In genomic region chr3:122563717-122564025, GRCh38 we compare ENCODE assay signal across 8 cellular contexts. TPM values are rescaled to one million over a fixed set of nuclear protein-coding genes. Genes with fewer than 3 reads are reported as not detected.
A peak's percentile ranks its signal among the peaks of the same experiment; 100 is the strongest.
DNase-seq lines count a peak whose midpoint lies in the region; ATAC-seq and TF ChIP-seq lines count a peak whose summit lies in the region.

No MANE protein-coding gene starts in this region.

- peak overlapping the region; percentile 95 for H2AFZ ChIP-seq in neural progenitor cell (replicated peaks)

- H3K79me2 ChIP-seq in neural progenitor cell (ENCODE audit: low read depth), result no peaks in the 10 kb centered on the region

- peak; percentile 6 for ATAC-seq in CD4-positive, alpha-beta T cell (ENCODE audit: poor library complexity)
- ATAC-seq in HG02588 (IDR thresholded peaks at IDR 0.05; ENCODE audit: unreplicated experiment) (peak; percentile 6), GM18858 (IDR thresholded peaks at IDR 0.05; ENCODE audit: unreplicated experiment) (no peak)

- peak in 3 of 10 experiments; percentile 17 to 47 (median 22) for DNase-seq in CD4-positive, alpha-beta T cell
- DNase-seq in WERI-Rb-1 (no peak), esophagus muscularis mucosa (ENCODE audit: extremely low spot score) (no peak), neural progenitor cell (ENCODE audit: low spot score) (no peak), NCI-H1694 treated with DMSO at 0.1 percent for 48 hours (lab: John Stamatoyannopoulos, UW) (no peak), MV-4-11 (lab: John Stamatoyannopoulos, UW) (no peak)

- peaks cover 77% of the 10 kb centered on the region for H3K36me3 Mint-ChIP-seq in CD4-positive, alpha-beta T cell (ENCODE audit: low read depth)
- H3K36me3 Mint-ChIP-seq in neural progenitor cell, result no peaks in the 10 kb centered on the region

- H3K9me3 Mint-ChIP-seq in CD4-positive, alpha-beta T cell, result no peaks in the 10 kb centered on the region
- H3K9me3 Mint-ChIP-seq in neural progenitor cell, result no peaks in the 10 kb centered on the region

- peak overlapping the region; percentile 87 for H3K4me2 ChIP-seq in neural progenitor cell

- peak overlapping the region; percentile 89 for H3K27ac Mint-ChIP-seq in CD4-positive, alpha-beta T cell
- no peak overlapping the region for H3K27ac Mint-ChIP-seq in neural progenitor cell

- no peaks in the 10 kb centered on the region for H4K20me1 ChIP-seq in neural progenitor cell (ENCODE audit: low read depth)

- TF ChIP-seq POLR2A in esophagus muscularis mucosa (IDR thresholded peaks at IDR 0.05; ENCODE audit: low read depth), result no peak

- H3K27me3 Mint-ChIP-seq in CD4-positive, alpha-beta T cell, result no peaks in the 10 kb centered on the region
- H3K27me3 Mint-ChIP-seq in neural progenitor cell (ENCODE audit: insufficient read depth, low read depth), result peaks cover 11% of the 10 kb centered on the region

- H3K9ac ChIP-seq in neural progenitor cell, result no peak overlapping the region

- H3K4me1 Mint-ChIP-seq in CD4-positive, alpha-beta T cell (ENCODE audit: low read depth), result peaks cover 78% of the 10 kb centered on the region
- H3K4me1 Mint-ChIP-seq in neural progenitor cell, result peaks cover 12% of the 10 kb centered on the region

- peak overlapping the region; percentile 95 for H3K4me3 Mint-ChIP-seq in CD4-positive, alpha-beta T cell
- peak overlapping the region; percentile 79 for H3K4me3 Mint-ChIP-seq in neural progenitor cell

- H3K36me3 ChIP-seq in WERI-Rb-1 (peaks cover 3% of the 10 kb centered on the region; the same call in 1 of the 2 replicates), esophagus muscularis mucosa (peaks cover 0 to 37% (median 34%) of the 10 kb centered on the region in 4 donors), neural progenitor cell (no peaks in the 10 kb centered on the region)

- TF ChIP-seq EP300 in esophagus muscularis mucosa (IDR thresholded peaks at IDR 0.05), result no peak

- TF ChIP-seq CTCF in CD4-positive, alpha-beta T cell (IDR thresholded peaks at IDR 0.05), result no peak
- TF ChIP-seq CTCF in WERI-Rb-1 (IDR thresholded peaks at IDR 0.05; ENCODE audit: low read depth, low read length) (no peak), esophagus muscularis mucosa (IDR thresholded peaks at IDR 0.05) (no peak), neural progenitor cell (IDR thresholded peaks at IDR 0.05) (no peak)

- intact Hi-C loops in CD4-positive, alpha-beta T cell (cut with DNase I, micrococcal nuclease), result loop anchor here (2.0 to 10.0 kb wide), 8 partner anchors 15 to 1019 kb away; partner anchors contain the start of genes POLQ (in 2 of the 2), SEC22A (in 2 of the 2), FAM162A (in 1 of the 2) and HSPBAP1 (in 1 of the 2)
- intact Hi-C loops in esophagus muscularis mucosa (cut with DNase I), result loop anchor here (5.0 to 10.0 kb wide), 2 partner anchors 171 to 231 kb away; partner anchors contain the start of genes HSPBAP1 and SLC49A4

- peaks cover 11% of the 10 kb centered on the region for H3F3A ChIP-seq in neural progenitor cell (ENCODE audit: low read depth)

- H3K27me3 ChIP-seq in CD4-positive, alpha-beta T cell (ENCODE audit: control insufficient read depth, insufficient read depth, low read length), result no peaks in the 10 kb centered on the region
- H3K27me3 ChIP-seq in WERI-Rb-1 (ENCODE audit: insufficient read depth, low read depth, severe bottlenecking) (no peaks in the 10 kb centered on the region), esophagus muscularis mucosa (no peaks in the 10 kb centered on the region), neural progenitor cell (peaks cover 21% of the 10 kb centered on the region)

- H3K4me3 ChIP-seq in WERI-Rb-1 (ENCODE audit: low read depth, low read length) (peak overlapping the region; percentile 78), esophagus muscularis mucosa (peak overlapping the region; percentile 75 to 93 (median 88)), neural progenitor cell (peak overlapping the region; percentile 54)

- no peaks in the 10 kb centered on the region for H3K9me3 ChIP-seq in CD4-positive, alpha-beta T cell (ENCODE audit: control insufficient read depth, low read length)
- no peaks in the 10 kb centered on the region for H3K9me3 ChIP-seq in WERI-Rb-1 (ENCODE audit: severe bottlenecking)
- H3K9me3 ChIP-seq in esophagus muscularis mucosa, result no peaks in the 10 kb centered on the region
- no peaks in the 10 kb centered on the region for H3K9me3 ChIP-seq in neural progenitor cell (ENCODE audit: low read depth)

- CTCF ChIA-PET in CD4-positive, alpha-beta T cell (lab: Charles Lee), result interaction anchor here (1.0 to 7.0 kb wide), 3 partner anchors 16 to 180 kb away, joined by 3 to 45 read pairs (median 4); partner anchors contain the start of gene FAM162A

- POLR2A ChIA-PET in CD4-positive, alpha-beta T cell (lab: Charles Lee), result interaction anchor here (0.5 to 8.6 kb wide), 16 partner anchors 8 to 958 kb away, joined by 3 to 94 read pairs (median 5); partner anchors contain the start of genes FAM162A, HSPBAP1, KPNA1 and PARP14

- H3K27ac ChIP-seq in CD4-positive, alpha-beta T cell (ENCODE audit: low read depth, low read length), result peak overlapping the region; percentile 88
- H3K27ac ChIP-seq in WERI-Rb-1 (peak overlapping the region; percentile 82), esophagus muscularis mucosa (replicated peaks in 1 of 4) (peak overlapping the region; percentile 90 to 97 (median 95)), neural progenitor cell (no peak overlapping the region)

- 28% methylated on average over 5 of the region's 5 CpGs for WGBS in esophagus muscularis mucosa

- H3K4me1 ChIP-seq in esophagus muscularis mucosa (peaks cover 23 to 68% (median 52%) of the 10 kb centered on the region in 4 donors), neural progenitor cell (peaks cover 13% of the 10 kb centered on the region)

RNA-seq across cellular contexts. Expression of gene PARP9, which starts 0.4 kb away (rescaled TPM):
- total RNA-seq in CD4-positive, alpha-beta T cell, result 10 to 100 TPM; 13.2 to 14.4 TPM
- 10 to 100 TPM; 16.7 to 24.0 (median 21.3) TPM for total RNA-seq in esophagus muscularis mucosa
- 1.0 and 1.2 TPM in 2 replicates for total RNA-seq in neural progenitor cell (ENCODE audit: low replicate concordance)

RNA-seq across cellular contexts. Expression of gene DTX3L, which starts 0.5 kb away (rescaled TPM):
- total RNA-seq in CD4-positive, alpha-beta T cell, result 10 to 100 TPM; 15.4 to 18.6 TPM
- total RNA-seq in esophagus muscularis mucosa (10 to 100 TPM; 21.6 to 33.5 (median 21.8) TPM), neural progenitor cell (ENCODE audit: low replicate concordance) (2.2 and 3.2 TPM in 2 replicates)

RNA-seq across cellular contexts. Expression of gene PARP15, which starts 13.8 kb away (rescaled TPM):
- 10 to 100 TPM; 41.6 to 41.8 TPM for total RNA-seq in CD4-positive, alpha-beta T cell
- total RNA-seq in esophagus muscularis mucosa (1 to 10 TPM in 1 of 4 donors, under 1 TPM in 3; 0.39 to 2.3 (median 0.65) TPM), neural progenitor cell (ENCODE audit: low replicate concordance) (0.06 TPM in 1 of 2 replicates, not detected in the other)

RNA-seq across cellular contexts. Expression of gene KPNA1, which starts 48.9 kb away (rescaled TPM):
- total RNA-seq in CD4-positive, alpha-beta T cell, result 10 to 100 TPM; 46.2 to 49.8 TPM
- 10 to 100 TPM; 28.2 to 47.4 (median 45.3) TPM for total RNA-seq in esophagus muscularis mucosa
- 36.9 and 37.1 TPM in 2 replicates for total RNA-seq in neural progenitor cell (ENCODE audit: low replicate concordance)

Comparison
In these comparisons a context has a peak if more than half of its experiments do, and no peak if none do; other contexts are left out.
1. RNA of gene PARP15, which starts 13.8 kb away (total RNA-seq): 41.6 to 41.8 TPM in CD4-positive, alpha-beta T cell; 0.39 to 2.3 TPM in esophagus muscularis mucosa and 0.06 TPM in neural progenitor cell; every median in the first group is over 10 times any median in the second.
2. Peak in every context shown above with its lines, with median percentiles within 50 percentile points of each other: H3K4me3 ChIP-seq.